8 cellular contexts compared by ENCODE assay signal in genomic region chr1:115469703-115470476, GRCh38.
DNase-seq lines count a peak whose midpoint lies in the region; ATAC-seq and TF ChIP-seq lines count a peak whose summit lies in the region.

No MANE protein-coding gene starts in this region.

- 17% methylated on average over 11 of the region's 11 CpGs for WGBS in right lobe of liver (ENCODE audit: insufficient coverage, low coverage, low lambda C conversion rate, missing lambda C conversion rate)
- 28 to 50% methylated on average over 2 to 11 of the region's 11 CpGs for WGBS in transverse colon (ENCODE audit: low coverage in 1 of 2), 2 donors

- TF ChIP-seq POLR2A in right lobe of liver (IDR thresholded peaks at IDR 0.05), result no peak
- TF ChIP-seq POLR2A in transverse colon (IDR thresholded peaks at IDR 0.05), result no peak

- H3K4me3 ChIP-seq in AG04449 (ENCODE audit: low read depth, low read length), result no peak overlapping the region
- H3K4me3 ChIP-seq in GM12865 (ENCODE audit: low read depth, low read length), result no peak overlapping the region
- no peak overlapping the region for H3K4me3 ChIP-seq in RWPE2 (ENCODE audit: severe bottlenecking)
- no peak overlapping the region for H3K4me3 ChIP-seq in right lobe of liver
- H3K4me3 ChIP-seq in transverse colon, result no peak overlapping the region

- H3K27me3 ChIP-seq in RWPE2 (ENCODE audit: insufficient read depth, poor library complexity, severe bottlenecking) (no peaks in the 10 kb centered on the region), right lobe of liver (no peaks in the 10 kb centered on the region), transverse colon (no peaks in the 10 kb centered on the region)

- in situ Hi-C loops in transverse colon (cut with MboI; ENCODE audit: low pct_ligation_motif_present in 1 of 4, low pct_unique_long_range_greater_than_20kb in 1 of 4, low sequenced_read_pairs in 3 of 4), result loop anchor here (5.0 to 25.0 kb wide), 3 partner anchors 328 to 333 kb away; no protein-coding TSS in a partner anchor

- no peaks in the 10 kb centered on the region for H3K9me3 ChIP-seq in RWPE2 (ENCODE audit: severe bottlenecking)
- no peaks in the 10 kb centered on the region for H3K9me3 ChIP-seq in right lobe of liver
- H3K9me3 ChIP-seq in transverse colon, result no peaks in the 10 kb centered on the region

- H3K36me3 ChIP-seq in RWPE2 (ENCODE audit: low read depth), result no peaks in the 10 kb centered on the region
- H3K36me3 ChIP-seq in right lobe of liver, result no peaks in the 10 kb centered on the region
- no peaks in the 10 kb centered on the region for H3K36me3 ChIP-seq in transverse colon

- no peak overlapping the region for H3K4me3 Mint-ChIP-seq in chondrocyte (ENCODE audit: unreplicated experiment)

- H3K27me3 Mint-ChIP-seq in chondrocyte (ENCODE audit: low read depth), result no peaks in the 10 kb centered on the region

- DNase-seq in AG04449 (ENCODE audit: low read depth, low spot score) (no peak), GM12865 (ENCODE audit: low read depth) (peak; percentile 28), HT1080 (ENCODE audit: low read depth) (peak; percentile 87), RWPE2 (ENCODE audit: low spot score) (peak; percentile 86), chondrocyte (ENCODE audit: low spot score) (no peak), right lobe of liver (peak; percentile 58 to 66 (median 58)), transverse colon (peak; percentile 43)

- no peaks in the 10 kb centered on the region for H3K9me3 Mint-ChIP-seq in chondrocyte (ENCODE audit: low read depth)

- H3K36me3 Mint-ChIP-seq in chondrocyte (ENCODE audit: low read depth), result no peaks in the 10 kb centered on the region

- TF ChIP-seq EP300 in transverse colon (IDR thresholded peaks at IDR 0.05; ENCODE audit: low read depth), result no peak

- POLR2A ChIA-PET in AG04449 (lab: Yijun Ruan, JAX), result interaction anchor here (0.6 to 0.9 kb wide), 2 partner anchors 140 to 168 kb away, joined by 3 to 4 read pairs; no protein-coding TSS in a partner anchor

- peaks cover 27% of the 10 kb centered on the region for H3K4me1 Mint-ChIP-seq in chondrocyte (ENCODE audit: low read depth)

- peak overlapping the region; percentile 79 for H3K27ac ChIP-seq in RWPE2 (ENCODE audit: poor library complexity, severe bottlenecking)
- H3K27ac ChIP-seq in right lobe of liver, result no peak overlapping the region
- peak overlapping the region in 1 of 4 donors; percentile 13 for H3K27ac ChIP-seq in transverse colon

- peak; percentile 98 for TF ChIP-seq CTCF in AG04449 (IDR thresholded peaks at IDR 0.05; ENCODE audit: insufficient read depth, low read length, missing control alignments)
- peak; percentile 90 for TF ChIP-seq CTCF in GM12865 (IDR thresholded peaks at IDR 0.05; ENCODE audit: insufficient read depth, low read depth, low read length, missing control alignments)
- peak; percentile 94 for TF ChIP-seq CTCF in RWPE2 (IDR thresholded peaks at IDR 0.05; ENCODE audit: poor library complexity, severe bottlenecking)
- TF ChIP-seq CTCF in chondrocyte (IDR thresholded peaks at IDR 0.05), result peak; percentile 99
- peak; percentile 79 to 94 (median 87) for TF ChIP-seq CTCF in right lobe of liver (IDR thresholded peaks at IDR 0.05)
- TF ChIP-seq CTCF in transverse colon (IDR thresholded peaks at IDR 0.05), result peak; percentile 75 to 90 (median 83)

- intact Hi-C loops in right lobe of liver (cut with DNase I) (loop anchor here (5.0 to 10.0 kb wide), 2 partner anchors 333 to 335 kb away; no protein-coding TSS in a partner anchor), transverse colon (cut with DNase I; ENCODE audit: low total_unique reads) (loop anchor here (10.0 kb wide), 1 partner anchor 105 kb away; no protein-coding TSS in a partner anchor)

- no peak overlapping the region for H3K27ac Mint-ChIP-seq in chondrocyte (ENCODE audit: unreplicated experiment)

- CTCF ChIA-PET in AG04449 (lab: Yijun Ruan, JAX), result interaction anchor here (0.7 to 10.5 kb wide), 62 partner anchors 8 to 490 kb away, joined by 3 to 144 read pairs (median 5); partner anchors contain the start of gene NGF

- H3K4me1 ChIP-seq in RWPE2 (ENCODE audit: insufficient read depth, poor library complexity, severe bottlenecking), result peaks cover 8% of the 10 kb centered on the region
- no peaks in the 10 kb centered on the region for H3K4me1 ChIP-seq in right lobe of liver
- peaks cover 0 to 7% (median 0%) of the 10 kb centered on the region in 4 donors for H3K4me1 ChIP-seq in transverse colon

- ATAC-seq in RWPE2 (ENCODE audit: low read depth) (peak; percentile 76), right lobe of liver (peak; percentile 82 to 91 (median 86)), GM21825 (IDR thresholded peaks at IDR 0.05; ENCODE audit: unreplicated experiment) (no peak)

Comparison
In these comparisons a context has a peak if more than half of its experiments do, and no peak if none do; other contexts are left out.
1. DNase-seq: peak in GM12865 (single experiment), HT1080 (single experiment), RWPE2 (single experiment), right lobe of liver (3 of 3) and transverse colon (single experiment); none in AG04449 (single experiment) and chondrocyte (single experiment).
2. Peak in every context shown above with its lines, with median percentiles within 50 percentile points of each other: CTCF ChIP-seq.